In genomic region chr15:71237456-71238188, GRCh38 we compare ENCODE assay signal across 9 cellular contexts.
A peak's percentile ranks its signal among the peaks of the same experiment; 100 is the strongest.
DNase-seq lines count a peak whose midpoint lies in the region; TF ChIP-seq lines count a peak whose summit lies in the region.
"Had no signal": no experiment of that assay in that cellular context is flagged by ENCODE, and none has a peak within 500 bp of the region (broad histone marks: within the 10 kb centered on the region; RNA-seq: fewer than 3 reads in every experiment).

No MANE protein-coding gene starts in this region.

- H3K27me3 ChIP-seq in right atrium auricular region (no peaks in the 10 kb centered on the region), transverse colon (no peaks in the 10 kb centered on the region)

- H3K4me3 Mint-ChIP-seq in activated CD4-positive, alpha-beta memory T cell treated with anti-CD3 and anti-CD28 coated beads for 36 hours, result no peak overlapping the region
- H3K4me3 Mint-ChIP-seq in activated CD4-positive, alpha-beta T cell treated with anti-CD3 and anti-CD28 coated beads, Interleukin-2, amount 10 ng/mL, durations not matched to agents 24 days and 14 days, result no peak overlapping the region
- H3K4me3 Mint-ChIP-seq in CD14-positive monocyte, result no peak overlapping the region

- peak overlapping the region; percentile 69 to 82 for H3K27ac ChIP-seq in right atrium auricular region
- peak overlapping the region; percentile 15 to 58 (median 45) for H3K27ac ChIP-seq in transverse colon

- no peaks in the 10 kb centered on the region for H3K9me3 Mint-ChIP-seq in activated CD4-positive, alpha-beta memory T cell treated with anti-CD3 and anti-CD28 coated beads for 36 hours
- no peaks in the 10 kb centered on the region for H3K9me3 Mint-ChIP-seq in activated CD4-positive, alpha-beta T cell treated with anti-CD3 and anti-CD28 coated beads, Interleukin-2, amount 10 ng/mL, durations not matched to agents 24 days and 14 days
- H3K9me3 Mint-ChIP-seq in CD14-positive monocyte, result peaks cover 0 to 7% (median 4%) of the 10 kb centered on the region in 7 donors

- DNase-seq in NCI-H146 (lab: John Stamatoyannopoulos, UW), result peak; percentile 39
- DNase-seq in NCI-H146 treated with DMSO at 0.1 percent for 48 hours (lab: John Stamatoyannopoulos, UW; ENCODE audit: unreplicated experiment), result no peak
- DNase-seq in amniotic stem cell (lab: John Stamatoyannopoulos, UW), result peak; percentile 36
- peak; percentile 79 for DNase-seq in right atrium auricular region (ENCODE audit: low spot score)
- peak; percentile 88 for DNase-seq in transverse colon
- DNase-seq in activated CD4-positive, alpha-beta memory T cell treated with anti-CD3 and anti-CD28 coated beads for 36 hours, result no peak
- DNase-seq in activated CD4-positive, alpha-beta T cell treated with anti-CD3 and anti-CD28 coated beads, Interleukin-2, amount 10 ng/mL, durations not matched to agents 24 days and 14 days, result no peak
- no peak for DNase-seq in CD14-positive monocyte (ENCODE audit: low spot score)
- DNase-seq: activated naive CD4-positive, alpha-beta T cell treated with Interleukin-2 at 50 U/mL for 16 hours had no signal

- no peaks in the 10 kb centered on the region for H3K9me3 ChIP-seq in right atrium auricular region
- no peaks in the 10 kb centered on the region for H3K9me3 ChIP-seq in transverse colon

- intact Hi-C loops in transverse colon (cut with DNase I; ENCODE audit: low total_unique reads) (no loop called here), CD14-positive monocyte (cut with micrococcal nuclease) (no loop called here)
- intact Hi-C loops in activated CD4-positive, alpha-beta memory T cell treated with anti-CD3 and anti-CD28 coated beads for 36 hours (cut with micrococcal nuclease), result no loop called here
- intact Hi-C loops in activated CD4-positive, alpha-beta T cell treated with anti-CD3 and anti-CD28 coated beads, Interleukin-2, amount 10 ng/mL, durations not matched to agents 24 days and 14 days (cut with micrococcal nuclease), result no loop called here

- H3K4me3 ChIP-seq in right atrium auricular region, result no peak overlapping the region
- no peak overlapping the region for H3K4me3 ChIP-seq in transverse colon

- H3K36me3 ChIP-seq in right atrium auricular region (no peaks in the 10 kb centered on the region), transverse colon (no peaks in the 10 kb centered on the region)

- no peaks in the 10 kb centered on the region for H3K4me1 Mint-ChIP-seq in activated CD4-positive, alpha-beta memory T cell treated with anti-CD3 and anti-CD28 coated beads for 36 hours (ENCODE audit: low read depth)
- H3K4me1 Mint-ChIP-seq in activated CD4-positive, alpha-beta T cell treated with anti-CD3 and anti-CD28 coated beads, Interleukin-2, amount 10 ng/mL, durations not matched to agents 24 days and 14 days, result no peaks in the 10 kb centered on the region
- H3K4me1 Mint-ChIP-seq in CD14-positive monocyte, result no peaks in the 10 kb centered on the region

- TF ChIP-seq CTCF in right atrium auricular region (IDR thresholded peaks at IDR 0.05) (no peak), transverse colon (IDR thresholded peaks at IDR 0.05) (peak in 1 of 5 experiments; percentile 21), CD14-positive monocyte (IDR thresholded peaks at IDR 0.05) (no peak)

- in situ Hi-C loops in transverse colon (cut with MboI; ENCODE audit: low pct_ligation_motif_present in 1 of 4, low pct_unique_long_range_greater_than_20kb in 1 of 4, low sequenced_read_pairs in 3 of 4), result no loop called here

- TF ChIP-seq EP300 in transverse colon (IDR thresholded peaks at IDR 0.05; ENCODE audit: low read depth), result no peak

- CTCF ChIA-PET in activated CD4-positive, alpha-beta memory T cell treated with anti-CD3 and anti-CD28 coated beads for 36 hours (lab: Charles Lee), result no interaction called here

- no peak for TF ChIP-seq POLR2A in transverse colon (IDR thresholded peaks at IDR 0.05)

- H3K27ac Mint-ChIP-seq in activated CD4-positive, alpha-beta memory T cell treated with anti-CD3 and anti-CD28 coated beads for 36 hours, result no peak overlapping the region
- H3K27ac Mint-ChIP-seq in activated CD4-positive, alpha-beta T cell treated with anti-CD3 and anti-CD28 coated beads, Interleukin-2, amount 10 ng/mL, durations not matched to agents 24 days and 14 days, result no peak overlapping the region
- H3K27ac Mint-ChIP-seq in CD14-positive monocyte, result peak overlapping the region in 1 of 7 donors; percentile 3

- peaks cover 4% of the 10 kb centered on the region for H3K27me3 Mint-ChIP-seq in activated CD4-positive, alpha-beta memory T cell treated with anti-CD3 and anti-CD28 coated beads for 36 hours
- H3K27me3 Mint-ChIP-seq in activated CD4-positive, alpha-beta T cell treated with anti-CD3 and anti-CD28 coated beads, Interleukin-2, amount 10 ng/mL, durations not matched to agents 24 days and 14 days, result peaks cover 2% of the 10 kb centered on the region
- peaks cover 5 to 10% (median 6%) of the 10 kb centered on the region in 3 donors for H3K27me3 Mint-ChIP-seq in CD14-positive monocyte (ENCODE audit: low read depth in 3 of 3)

- POLR2A ChIA-PET in activated CD4-positive, alpha-beta memory T cell treated with anti-CD3 and anti-CD28 coated beads for 36 hours (lab: Charles Lee), result no interaction called here

- H3K4me1 ChIP-seq in right atrium auricular region (peaks cover 0 to 10% of the 10 kb centered on the region in 2 donors), transverse colon (peaks cover 0 to 13% (median 0%) of the 10 kb centered on the region in 4 donors)

- no peaks in the 10 kb centered on the region for H3K36me3 Mint-ChIP-seq in activated CD4-positive, alpha-beta memory T cell treated with anti-CD3 and anti-CD28 coated beads for 36 hours
- no peaks in the 10 kb centered on the region for H3K36me3 Mint-ChIP-seq in activated CD4-positive, alpha-beta T cell treated with anti-CD3 and anti-CD28 coated beads, Interleukin-2, amount 10 ng/mL, durations not matched to agents 24 days and 14 days (ENCODE audit: low read depth)
- no peaks in the 10 kb centered on the region for H3K36me3 Mint-ChIP-seq in CD14-positive monocyte

- WGBS in transverse colon (ENCODE audit: low coverage in 1 of 2), 2 donors, result 60 to 62% methylated on average over 9 to 11 of the region's 11 CpGs

Comparison
In these comparisons a context has a peak if more than half of its experiments do, and no peak if none do; other contexts are left out.
1. DNase-seq: peak in NCI-H146 (single experiment), amniotic stem cell (single experiment), right atrium auricular region (single experiment) and transverse colon (single experiment); none in NCI-H146 treated with DMSO at 0.1 percent for 48 hours (single experiment), activated CD4-positive, alpha-beta memory T cell treated with anti-CD3 and anti-CD28 coated beads for 36 hours (single experiment), activated CD4-positive, alpha-beta T cell treated with anti-CD3 and anti-CD28 coated beads, Interleukin-2, amount 10 ng/mL, durations not matched to agents 24 days and 14 days (single experiment) and CD14-positive monocyte (single experiment).